Comparison of ENCODE assay signal across 18 cellular contexts in the genomic region with DNA sequence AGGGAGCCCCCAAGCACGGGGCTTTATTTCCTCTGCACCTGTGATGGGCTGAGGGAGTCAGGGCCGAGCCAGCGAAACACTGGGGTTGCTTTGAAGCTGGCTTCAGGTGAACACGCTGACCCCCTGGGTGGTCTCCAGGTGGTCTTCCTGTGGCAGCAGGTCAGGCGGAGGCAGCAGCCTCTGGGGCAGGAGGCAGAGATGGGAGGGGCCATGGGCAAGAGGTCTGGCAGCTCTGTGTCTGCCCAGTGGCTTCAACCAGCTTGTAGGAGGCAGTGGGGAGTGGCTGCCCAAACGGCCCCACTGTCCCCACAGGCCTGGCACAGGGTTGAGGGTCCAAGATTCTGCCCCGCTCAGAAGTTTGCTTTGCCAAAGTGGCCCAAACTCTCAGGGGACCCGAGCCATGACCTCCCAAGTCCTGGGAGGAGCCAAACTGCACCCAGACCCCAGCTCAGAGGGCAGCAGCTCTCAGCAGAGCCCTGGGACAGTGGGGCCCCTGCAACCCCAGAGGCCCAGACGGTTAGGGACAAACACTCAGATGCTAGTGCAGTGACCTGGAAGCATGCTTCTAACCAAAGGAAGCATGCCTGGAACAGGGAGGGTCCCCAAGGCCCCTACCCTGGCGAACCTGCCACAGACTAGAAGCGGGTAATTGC. TPM values are rescaled to one million over a fixed set of nuclear protein-coding genes. Genes with fewer than 3 reads are reported as not detected.
"Had no signal": no experiment of that assay in that cellular context is flagged by ENCODE, and none has a peak within 500 bp of the region (broad histone marks: within the 10 kb centered on the region; RNA-seq: fewer than 3 reads in every experiment).

No MANE protein-coding gene starts in this region.

- H3K27me3 Mint-ChIP-seq: stimulated activated naive CD8-positive, alpha-beta T cell treated with anti-CD3 and anti-CD28 coated beads, Interleukin-15, amount 100 ng/mL, for 72 hours had no signal

- H3K36me3 ChIP-seq: brain microvascular endothelial cell, neutrophil, upper lobe of right lung had no signal

- H3K27ac Mint-ChIP-seq: activated CD4-positive, alpha-beta T cell treated with anti-CD3 and anti-CD28 coated beads, Interleukin-2, amount 10 ng/mL, durations not matched to agents 7 days and 5 days; activated naive CD8-positive, alpha-beta T cell treated with anti-CD3 and anti-CD28 coated beads for 36 hours; activated T-helper 1 cell treated with anti-CD3 and anti-CD28 coated beads, Interleukin-12 subunit alpha, Interleukin-12 subunit beta, Interleukin-2, Interleukin-4 antibody, amounts not matched to agents 30 ng/mL and 10 ng/mL and 1 ng/mL, durations not matched to agents 14 hours and 24 hours and 36 hours; stimulated activated naive CD8-positive, alpha-beta T cell treated with anti-CD3 and anti-CD28 coated beads, Interleukin-15, amount 100 ng/mL, for 72 hours; T-helper 2 cell treated with Interferon-gamma antibody and Interleukin-4, amounts not matched to agents 5 μg/mL and 100 μg/mL, for 36 hours had no signal

- H3K9me3 ChIP-seq: neutrophil, testis had no signal

- H3K27me3 ChIP-seq: neutrophil, testis had no signal

- H3K4me2 ChIP-seq: smooth muscle cell had no signal

- H3K4me1 ChIP-seq: foreskin keratinocyte, testis had no signal

- H3K27ac ChIP-seq: brain microvascular endothelial cell, foreskin keratinocyte, neutrophil, testis, upper lobe of right lung had no signal

- H3K4me3 ChIP-seq: smooth muscle cell, testis, upper lobe of right lung had no signal

- DNase-seq: activated CD4-positive, alpha-beta T cell treated with anti-CD3 and anti-CD28 coated beads, Interleukin-2, amount 10 ng/mL, durations not matched to agents 7 days and 5 days; activated CD4-positive, CD25-positive, alpha-beta regulatory T cell; activated CD8-positive, alpha-beta memory T cell treated with anti-CD3 and anti-CD28 coated beads for 24 hours; activated naive CD8-positive, alpha-beta T cell treated with anti-CD3 and anti-CD28 coated beads for 36 hours; amygdala; brain microvascular endothelial cell; effector CD8-positive, alpha-beta T cell; foreskin keratinocyte; glutamatergic neuron; naive thymus-derived CD4-positive, alpha-beta T cell; stimulated activated naive CD8-positive, alpha-beta T cell treated with anti-CD3 and anti-CD28 coated beads, Interleukin-15, amount 100 ng/mL, for 72 hours; testis; upper lobe of right lung had no signal

- H3K4me3 Mint-ChIP-seq: activated CD4-positive, alpha-beta T cell treated with anti-CD3 and anti-CD28 coated beads, Interleukin-2, amount 10 ng/mL, durations not matched to agents 7 days and 5 days; activated naive CD8-positive, alpha-beta T cell treated with anti-CD3 and anti-CD28 coated beads for 36 hours; activated T-helper 1 cell treated with anti-CD3 and anti-CD28 coated beads, Interleukin-12 subunit alpha, Interleukin-12 subunit beta, Interleukin-2, Interleukin-4 antibody, amounts not matched to agents 30 ng/mL and 10 ng/mL and 1 ng/mL, durations not matched to agents 14 hours and 24 hours and 36 hours; naive thymus-derived CD4-positive, alpha-beta T cell; stimulated activated naive CD8-positive, alpha-beta T cell treated with anti-CD3 and anti-CD28 coated beads, Interleukin-15, amount 100 ng/mL, for 72 hours; T-helper 2 cell treated with Interferon-gamma antibody and Interleukin-4, amounts not matched to agents 5 μg/mL and 100 μg/mL, for 36 hours had no signal

- ATAC-seq: foreskin keratinocyte; naive thymus-derived CD4-positive, alpha-beta T cell; right cardiac atrium; stimulated activated naive CD8-positive, alpha-beta T cell treated with anti-CD3 and anti-CD28 coated beads, Interleukin-15, amount 100 ng/mL, for 72 hours had no signal

RNA-seq across cellular contexts. Expression of a gene that starts 15.3 kb away (rescaled TPM):
- total RNA-seq: activated naive CD8-positive, alpha-beta T cell treated with anti-CD3 and anti-CD28 coated beads for 36 hours; activated T-helper 1 cell treated with anti-CD3 and anti-CD28 coated beads, Interleukin-12 subunit alpha, Interleukin-12 subunit beta, Interleukin-2, Interleukin-4 antibody, amounts not matched to agents 30 ng/mL and 10 ng/mL and 1 ng/mL, durations not matched to agents 14 hours and 24 hours and 36 hours had no signal
- polyA plus RNA-seq: naive thymus-derived CD4-positive, alpha-beta T cell; right cardiac atrium; smooth muscle cell had no signal
